8 cellular contexts compared by ENCODE assay signal in genomic region chr7:152760384-152761115, GRCh38. TPM values are rescaled to one million over a fixed set of nuclear protein-coding genes. Genes with fewer than 3 reads are reported as not detected.
A peak's percentile ranks its signal among the peaks of the same experiment; 100 is the strongest.
DNase-seq lines count a peak whose midpoint lies in the region; ATAC-seq and TF ChIP-seq lines count a peak whose summit lies in the region.

No MANE protein-coding gene starts in this region.

- H3K27me3 ChIP-seq in IMR-90 (ENCODE audit: control insufficient read depth, insufficient read depth, low read length): no peaks in the 10 kb centered on the region

- in situ Hi-C loops in IMR-90 (cut with MboI; ENCODE audit: low sequenced_read_pairs): no loop called here

- H4K20me1 ChIP-seq in IMR-90 (ENCODE audit: insufficient read depth, low read length): no peaks in the 10 kb centered on the region

- peak overlapping the region; percentile 65 for H3K27ac ChIP-seq in IMR-90 (ENCODE audit: insufficient read depth, low read length)

- POLR2A ChIA-PET in IMR-90 (lab: Charles Lee; ENCODE audit: unreplicated experiment): no interaction called here

- peak overlapping the region; percentile 16; the same call in 1 of the 2 replicates for H2BK120ac ChIP-seq in IMR-90 (ENCODE audit: low read depth, low read length)

- peaks cover 0 to 18% of the 10 kb centered on the region in 2 experiments; a peak in 3 of 4 replicates for H3K79me1 ChIP-seq in IMR-90 (ENCODE audit: low read depth in 1 of 2, low read length in 2 of 2)

- DNase-seq in GM12865 (ENCODE audit: low read depth) (no peak), IMR-90 (peak; percentile 24), superior temporal gyrus (ENCODE audit: extremely low spot score) (peak; percentile 69), mesenteric fat pad (ENCODE audit: low spot score) (no peak), ecto neural progenitor cell (ENCODE audit: low spot score) (no peak)
- DNase-seq in activated naive CD4-positive, alpha-beta T cell treated with anti-CD3 and anti-CD28 coated beads, Interleukin-2, amount 50 U/mL, for 72 hours (ENCODE audit: low spot score in 2 of 2): no peak
- no peak for DNase-seq in activated CD8-positive, alpha-beta memory T cell treated with anti-CD3 and anti-CD28 coated beads for 24 hours

- H3K56ac ChIP-seq in IMR-90 (ENCODE audit: extremely low read depth, insufficient read depth, low read length): peak overlapping the region; percentile 19; the same call in 1 of the 2 replicates

- TSS peak; percentile 64 for BruUV-seq in IMR-90 (replicated peaks; lab: Mats Ljungman, UMichigan)

- peak overlapping the region; percentile 88 for H2AK9ac ChIP-seq in IMR-90 (replicated peaks; ENCODE audit: low read depth, low read length, poor library complexity)

- CTCF ChIA-PET in IMR-90 (lab: Yijun Ruan, JAX): no interaction called here

- H3K14ac ChIP-seq in IMR-90 (replicated peaks; ENCODE audit: low read depth, low read length): peak overlapping the region; percentile 87

- no peak overlapping the region; the same call in 1 of the 2 replicates for H2BK20ac ChIP-seq in IMR-90 (ENCODE audit: low read depth, low read length)

- peaks cover 2% of the 10 kb centered on the region; the same call in 1 of the 2 replicates for H3K9me3 ChIP-seq in IMR-90 (ENCODE audit: control insufficient read depth, insufficient read depth, low read length)
- H3K9me3 ChIP-seq in iPS-18c (ENCODE audit: control insufficient read depth, insufficient read depth, low read length): no peaks in the 10 kb centered on the region

- H2AK5ac ChIP-seq in IMR-90 (ENCODE audit: low read depth, low read length): peak overlapping the region; percentile 48; the same call in 1 of the 2 replicates

- H3K27ac Mint-ChIP-seq in activated naive CD4-positive, alpha-beta T cell treated with anti-CD3 and anti-CD28 coated beads, Interleukin-2, amount 50 U/mL, for 72 hours: peak overlapping the region; percentile 96

- no peaks in the 10 kb centered on the region; the same call in 1 of the 2 replicates for H3K9me1 ChIP-seq in IMR-90 (ENCODE audit: insufficient read depth, low read length)

- H3K18ac ChIP-seq in IMR-90 (ENCODE audit: low read depth, low read length): peak overlapping the region; percentile 13; the same call in 1 of the 2 replicates

- H3K23ac ChIP-seq in IMR-90 (ENCODE audit: low read depth, low read length): peak overlapping the region; percentile 81

- peak overlapping the region; percentile 1 to 41; a peak in 2 of 4 replicates for H4K8ac ChIP-seq in IMR-90 (ENCODE audit: low read depth in 2 of 2, low read length in 2 of 2)

- no peak for ATAC-seq in IMR-90 (ENCODE audit: low read depth)
- ATAC-seq in activated naive CD4-positive, alpha-beta T cell treated with anti-CD3 and anti-CD28 coated beads, Interleukin-2, amount 50 U/mL, for 72 hours: peak in 1 of 2 donors; percentile 1

- no peaks in the 10 kb centered on the region for H3K9me3 Mint-ChIP-seq in activated naive CD4-positive, alpha-beta T cell treated with anti-CD3 and anti-CD28 coated beads, Interleukin-2, amount 50 U/mL, for 72 hours

- no peak for TF ChIP-seq POLR2A in IMR-90 (IDR thresholded peaks at IDR 0.05; ENCODE audit: low read depth, low read length)

- peak overlapping the region; percentile 37; the same call in 1 of the 2 replicates for H4K5ac ChIP-seq in IMR-90 (ENCODE audit: low read depth, low read length)

- peak overlapping the region; percentile 91 for H3K9ac ChIP-seq in IMR-90 (ENCODE audit: low read depth, low read length)

- 12% methylated on average over 3 of the region's 14 CpGs; no CpG with 5 or more reads in 1 of the 2 experiments for WGBS in IMR-90 (ENCODE audit: extremely low coverage in 2 of 2, insufficient read length in 1 of 2), 2 experiments

- intact Hi-C loops in IMR-90 (cut with micrococcal nuclease): no loop called here

- dilution Hi-C loops in IMR-90 (cut with HindIII; ENCODE audit: low sequenced_read_pairs, unreplicated experiment): no loop called here

- peak overlapping the region; percentile 92 for H2AFZ ChIP-seq in IMR-90 (replicated peaks; ENCODE audit: low read length, poor library complexity)

- no peak for TF ChIP-seq RAD21 in IMR-90 (IDR thresholded peaks at IDR 0.05; ENCODE audit: low read length)

- H3K4ac ChIP-seq in IMR-90 (ENCODE audit: low read depth, low read length): peak overlapping the region; percentile 75

- H3K4me1 ChIP-seq in IMR-90 (ENCODE audit: control insufficient read depth, insufficient read depth, low read length): peaks cover 7% of the 10 kb centered on the region

- H3K36me3 Mint-ChIP-seq in activated naive CD4-positive, alpha-beta T cell treated with anti-CD3 and anti-CD28 coated beads, Interleukin-2, amount 50 U/mL, for 72 hours: peaks cover 7 to 11% of the 10 kb centered on the region in 2 donors

- TF ChIP-seq CTCF in GM12865 (IDR thresholded peaks at IDR 0.05; ENCODE audit: insufficient read depth, low read depth, low read length, missing control alignments) (no peak), IMR-90 (conservative IDR thresholded peaks at IDR 0.05; ENCODE audit: low read depth, low read length) (no peak)

- peak overlapping the region; percentile 100 for H3K4me2 ChIP-seq in IMR-90 (ENCODE audit: low read depth, low read length)

- H3K4me3 ChIP-seq in GM12865 (ENCODE audit: low read depth, low read length): peak overlapping the region; percentile 90
- H3K4me3 ChIP-seq in IMR-90 (ENCODE audit: insufficient read depth, low read depth, low read length): peak overlapping the region; percentile 92
- peak overlapping the region; percentile 95 for H3K4me3 ChIP-seq in iPS-18c (ENCODE audit: insufficient read depth, low read depth, low read length)

- no peaks in the 10 kb centered on the region for H3K36me3 ChIP-seq in IMR-90 (ENCODE audit: control insufficient read depth, insufficient read depth, low read length)

- peak overlapping the region; percentile 19 for H2BK5ac ChIP-seq in IMR-90 (ENCODE audit: low read depth, low read length, poor library complexity, severe bottlenecking)

- H4K91ac ChIP-seq in IMR-90 (ENCODE audit: insufficient read depth, low read depth, low read length): no peak overlapping the region

- H2BK15ac ChIP-seq in IMR-90 (ENCODE audit: low read depth, low read length): no peak overlapping the region

TF ChIP-seq in IMR-90, 13 proteins besides CTCF, POLR2A, EP300 and RAD21:
- TF ChIP-seq BHLHE40 (IDR thresholded peaks at IDR 0.05; ENCODE audit: low read depth, low read length) (no peak), RFX5 (IDR thresholded peaks at IDR 0.05; ENCODE audit: low read depth, low read length) (no peak), NFE2L2 (IDR thresholded peaks at IDR 0.05; ENCODE audit: low read depth, low read length) (no peak), FOS (IDR thresholded peaks at IDR 0.05; ENCODE audit: low read depth, low read length) (no peak), ELK1 (IDR thresholded peaks at IDR 0.05; ENCODE audit: borderline replicate concordance, low read depth, low read length) (no peak), SMC3 (IDR thresholded peaks at IDR 0.05; ENCODE audit: low read depth, low read length) (no peak), CHD1 (IDR thresholded peaks at IDR 0.05; ENCODE audit: low read depth, low read length) (no peak), USF2 (IDR thresholded peaks at IDR 0.05; ENCODE audit: low read depth, low read length) (no peak), MAZ (IDR thresholded peaks at IDR 0.05; ENCODE audit: borderline replicate concordance, low read depth, low read length) (no peak), MXI1 (IDR thresholded peaks at IDR 0.05; ENCODE audit: borderline replicate concordance, low read depth, low read length) (no peak)

RNA-seq across cellular contexts. Expression of gene ACTR3B, which starts 1.0 kb away (rescaled TPM):
- 3.0 and 4.2 TPM in 2 replicates for total RNA-seq in IMR-90 (2012; rRNA removed)
- 5.0 and 6.1 TPM in 2 replicates for polyA plus RNA-seq in IMR-90 (2012; rRNA removed)
- 5.0 and 7.5 TPM in 2 replicates for polyA plus RNA-seq in IMR-90 (2012; cell fraction: cytosol; rRNA removed)
- 8.2 and 13.0 TPM in 2 replicates for polyA plus RNA-seq in IMR-90 (2012; cell fraction: nucleus; rRNA removed; ENCODE audit: low replicate concordance)
- 10 to 100 TPM in 1 of 2 donors, 1 to 10 TPM in 1; 7.9 to 12.7 TPM for total RNA-seq in activated naive CD4-positive, alpha-beta T cell treated with anti-CD3 and anti-CD28 coated beads, Interleukin-2, amount 50 U/mL, for 72 hours
- 7.7 TPM for total RNA-seq in mesenteric fat pad

Comparison
In these comparisons a context has a peak if more than half of its experiments do, and no peak if none do; other contexts are left out.
1. DNase-seq: peak in IMR-90 (single experiment) and superior temporal gyrus (single experiment); none in GM12865 (single experiment), activated naive CD4-positive, alpha-beta T cell treated with anti-CD3 and anti-CD28 coated beads, Interleukin-2, amount 50 U/mL, for 72 hours (0 of 2), mesenteric fat pad (single experiment), activated CD8-positive, alpha-beta memory T cell treated with anti-CD3 and anti-CD28 coated beads for 24 hours (single experiment) and ecto neural progenitor cell (single experiment).
2. Peak in every context shown above with its lines, with median percentiles within 50 percentile points of each other: H3K4me3 ChIP-seq.